In the genomic region with DNA sequence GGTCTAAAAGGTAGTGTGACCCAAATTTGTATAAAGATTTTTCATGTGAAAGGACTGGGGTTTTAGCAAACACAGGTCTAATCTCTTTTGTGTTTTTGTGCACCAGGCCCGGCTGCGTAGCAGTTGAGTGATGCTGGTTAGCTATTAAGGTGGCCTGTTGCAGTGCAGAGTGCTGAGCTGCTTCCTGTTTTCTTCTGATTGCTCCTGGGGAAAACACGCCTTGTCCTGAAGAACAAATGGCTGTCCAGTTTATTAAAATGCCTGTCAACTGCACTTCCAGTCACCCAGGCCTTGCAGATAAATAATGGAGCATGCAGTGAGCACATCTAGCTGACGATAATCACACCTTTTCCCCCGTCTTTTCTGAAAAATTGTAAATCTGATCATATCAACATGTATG, we compare ENCODE assay signal across 1 cellular context.
TF ChIP-seq lines count a peak whose summit lies in the region.

No MANE protein-coding gene starts in this region.

TF ChIP-seq in SK-N-SH, 30 proteins besides CTCF, POLR2A, EP300 and RAD21 (continued from another document):
- TF ChIP-seq, protein P1, sequence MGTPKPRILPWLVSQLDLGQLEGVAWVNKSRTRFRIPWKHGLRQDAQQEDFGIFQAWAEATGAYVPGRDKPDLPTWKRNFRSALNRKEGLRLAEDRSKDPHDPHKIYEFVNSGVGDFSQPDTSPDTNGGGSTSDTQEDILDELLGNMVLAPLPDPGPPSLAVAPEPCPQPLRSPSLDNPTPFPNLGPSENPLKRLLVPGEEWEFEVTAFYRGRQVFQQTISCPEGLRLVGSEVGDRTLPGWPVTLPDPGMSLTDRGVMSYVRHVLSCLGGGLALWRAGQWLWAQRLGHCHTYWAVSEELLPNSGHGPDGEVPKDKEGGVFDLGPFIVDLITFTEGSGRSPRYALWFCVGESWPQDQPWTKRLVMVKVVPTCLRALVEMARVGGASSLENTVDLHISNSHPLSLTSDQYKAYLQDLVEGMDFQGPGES (IDR thresholded peaks at IDR 0.05; ENCODE audit: low read depth, low read length): peak; percentile 39; the same call in 1 of the 2 replicates
- TF ChIP-seq MEF2A (IDR thresholded peaks at IDR 0.05; ENCODE audit: borderline replicate concordance, low read depth) (no peak), RXRA (IDR thresholded peaks at IDR 0.05; ENCODE audit: borderline replicate concordance, low read depth) (no peak), NRF1 (IDR thresholded peaks at IDR 0.05; ENCODE audit: low read depth, low read length) (no peak; the same call in 1 of the 2 replicates), FOSL2 (IDR thresholded peaks at IDR 0.05; ENCODE audit: borderline replicate concordance, low read depth) (no peak), GATA2 (CRISPR knock-in tag; IDR thresholded peaks at IDR 0.05) (no peak), SMC3 (IDR thresholded peaks at IDR 0.05; ENCODE audit: low read depth, low read length) (no peak), TCF12 (IDR thresholded peaks at IDR 0.05) (peak; percentile 33; the same call in 1 of the 2 replicates), TAF1 (IDR thresholded peaks at IDR 0.05; ENCODE audit: borderline replicate concordance, low read depth, low read length) (peak; percentile 76), POLR2AphosphoS5 (IDR thresholded peaks at IDR 0.05; ENCODE audit: low read depth, low read length) (peak; percentile 87), FOXJ3 (CRISPR knock-in tag; IDR thresholded peaks at IDR 0.05) (0 out of 2 replicates have a peak, but pooled peaks have one; percentile 39), MAX (IDR thresholded peaks at IDR 0.05; ENCODE audit: low read depth) (peak; percentile 85), TEAD4 (IDR thresholded peaks at IDR 0.05; ENCODE audit: borderline replicate concordance, insufficient read depth) (no peak), RFX5 (IDR thresholded peaks at IDR 0.05; ENCODE audit: low read length) (peak; percentile 73; the same call in 1 of the 2 replicates), MXI1 (IDR thresholded peaks at IDR 0.05; ENCODE audit: low read depth, low read length) (peak; percentile 96), ELF1 (IDR thresholded peaks at IDR 0.05) (peak; percentile 94), NFIC (IDR thresholded peaks at IDR 0.05; ENCODE audit: borderline replicate concordance) (no peak), GABPA (IDR thresholded peaks at IDR 0.05; ENCODE audit: low read depth) (peak; percentile 47), EZH2phosphoT487 (IDR thresholded peaks at IDR 0.05; ENCODE audit: borderline replicate concordance, low read depth) (no peak), CHD2 (IDR thresholded peaks at IDR 0.05; ENCODE audit: low read length, partially characterized antibody) (peak; percentile 75), FOXM1 (IDR thresholded peaks at IDR 0.05; ENCODE audit: low read depth) (no peak), JUND (IDR thresholded peaks at IDR 0.05) (no peak)
- TF ChIP-seq, protein P2, sequence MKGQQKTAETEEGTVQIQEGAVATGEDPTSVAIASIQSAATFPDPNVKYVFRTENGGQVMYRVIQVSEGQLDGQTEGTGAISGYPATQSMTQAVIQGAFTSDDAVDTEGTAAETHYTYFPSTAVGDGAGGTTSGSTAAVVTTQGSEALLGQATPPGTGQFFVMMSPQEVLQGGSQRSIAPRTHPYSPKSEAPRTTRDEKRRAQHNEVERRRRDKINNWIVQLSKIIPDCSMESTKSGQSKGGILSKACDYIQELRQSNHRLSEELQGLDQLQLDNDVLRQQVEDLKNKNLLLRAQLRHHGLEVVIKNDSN (IDR thresholded peaks at IDR 0.05; ENCODE audit: borderline replicate concordance, low read depth): no peak
- TF ChIP-seq, protein P3, sequence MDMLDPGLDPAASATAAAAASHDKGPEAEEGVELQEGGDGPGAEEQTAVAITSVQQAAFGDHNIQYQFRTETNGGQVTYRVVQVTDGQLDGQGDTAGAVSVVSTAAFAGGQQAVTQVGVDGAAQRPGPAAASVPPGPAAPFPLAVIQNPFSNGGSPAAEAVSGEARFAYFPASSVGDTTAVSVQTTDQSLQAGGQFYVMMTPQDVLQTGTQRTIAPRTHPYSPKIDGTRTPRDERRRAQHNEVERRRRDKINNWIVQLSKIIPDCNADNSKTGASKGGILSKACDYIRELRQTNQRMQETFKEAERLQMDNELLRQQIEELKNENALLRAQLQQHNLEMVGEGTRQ (IDR thresholded peaks at IDR 0.05; ENCODE audit: borderline replicate concordance, low read depth, low read length): no peak
- TF ChIP-seq, protein P4, sequence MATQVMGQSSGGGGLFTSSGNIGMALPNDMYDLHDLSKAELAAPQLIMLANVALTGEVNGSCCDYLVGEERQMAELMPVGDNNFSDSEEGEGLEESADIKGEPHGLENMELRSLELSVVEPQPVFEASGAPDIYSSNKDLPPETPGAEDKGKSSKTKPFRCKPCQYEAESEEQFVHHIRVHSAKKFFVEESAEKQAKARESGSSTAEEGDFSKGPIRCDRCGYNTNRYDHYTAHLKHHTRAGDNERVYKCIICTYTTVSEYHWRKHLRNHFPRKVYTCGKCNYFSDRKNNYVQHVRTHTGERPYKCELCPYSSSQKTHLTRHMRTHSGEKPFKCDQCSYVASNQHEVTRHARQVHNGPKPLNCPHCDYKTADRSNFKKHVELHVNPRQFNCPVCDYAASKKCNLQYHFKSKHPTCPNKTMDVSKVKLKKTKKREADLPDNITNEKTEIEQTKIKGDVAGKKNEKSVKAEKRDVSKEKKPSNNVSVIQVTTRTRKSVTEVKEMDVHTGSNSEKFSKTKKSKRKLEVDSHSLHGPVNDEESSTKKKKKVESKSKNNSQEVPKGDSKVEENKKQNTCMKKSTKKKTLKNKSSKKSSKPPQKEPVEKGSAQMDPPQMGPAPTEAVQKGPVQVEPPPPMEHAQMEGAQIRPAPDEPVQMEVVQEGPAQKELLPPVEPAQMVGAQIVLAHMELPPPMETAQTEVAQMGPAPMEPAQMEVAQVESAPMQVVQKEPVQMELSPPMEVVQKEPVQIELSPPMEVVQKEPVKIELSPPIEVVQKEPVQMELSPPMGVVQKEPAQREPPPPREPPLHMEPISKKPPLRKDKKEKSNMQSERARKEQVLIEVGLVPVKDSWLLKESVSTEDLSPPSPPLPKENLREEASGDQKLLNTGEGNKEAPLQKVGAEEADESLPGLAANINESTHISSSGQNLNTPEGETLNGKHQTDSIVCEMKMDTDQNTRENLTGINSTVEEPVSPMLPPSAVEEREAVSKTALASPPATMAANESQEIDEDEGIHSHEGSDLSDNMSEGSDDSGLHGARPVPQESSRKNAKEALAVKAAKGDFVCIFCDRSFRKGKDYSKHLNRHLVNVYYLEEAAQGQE (IDR thresholded peaks at IDR 0.05; ENCODE audit: low read depth, low read length): peak; percentile 33; the same call in 1 of the 2 replicates
